In genomic region chr5:124395899-124396298, GRCh38 we compare ENCODE assay signal across 20 cellular contexts.
A peak's percentile ranks its signal among the peaks of the same experiment; 100 is the strongest.
DNase-seq lines count a peak whose midpoint lies in the region.
"Had no signal": no experiment of that assay in that cellular context is flagged by ENCODE, and none has a peak within 500 bp of the region (broad histone marks: within the 10 kb centered on the region; RNA-seq: fewer than 3 reads in every experiment).

No MANE protein-coding gene starts in this region.

- H3K27me3 ChIP-seq in layer of hippocampus (ENCODE audit: control insufficient read depth, insufficient read depth, low read length): no peaks in the 10 kb centered on the region
- H3K27me3 ChIP-seq: SJSA1 had no signal

- H3K27ac ChIP-seq in caudate nucleus (ENCODE audit: low read depth, low read length): peak overlapping the region; percentile 88
- H3K27ac ChIP-seq in layer of hippocampus (ENCODE audit: low read depth, low read length): peak overlapping the region; percentile 86
- peak overlapping the region; percentile 81 for H3K27ac ChIP-seq in substantia nigra (ENCODE audit: low read depth, low read length, poor library complexity, severe bottlenecking)
- H3K27ac ChIP-seq: 22Rv1, SJSA1 had no signal

- DNase-seq in Ammon's horn (ENCODE audit: low spot score) (peak; percentile 15), caudate nucleus (lab: John Stamatoyannopoulos, UW) (peak in 2 of 61 donors; percentile 21 to 24), substantia nigra (lab: John Stamatoyannopoulos, UW) (peak in 1 of 49 donors; percentile 6), 8988T (no peak), AG08395 (ENCODE audit: low spot score) (no peak), AG08396 (ENCODE audit: low spot score) (no peak)
- DNase-seq: ACHN; CD4-positive, alpha-beta memory T cell; COR-L47; DMS53; HCEC 1CT; Kasumi-1; NCI-H1930; NCI-H446 treated with DMSO at 0.1 percent for 48 hours; NCI-H526; Right ventricle myocardium superior; RPMI8226 had no signal
